7 cellular contexts compared by ENCODE assay signal in the genomic region with DNA sequence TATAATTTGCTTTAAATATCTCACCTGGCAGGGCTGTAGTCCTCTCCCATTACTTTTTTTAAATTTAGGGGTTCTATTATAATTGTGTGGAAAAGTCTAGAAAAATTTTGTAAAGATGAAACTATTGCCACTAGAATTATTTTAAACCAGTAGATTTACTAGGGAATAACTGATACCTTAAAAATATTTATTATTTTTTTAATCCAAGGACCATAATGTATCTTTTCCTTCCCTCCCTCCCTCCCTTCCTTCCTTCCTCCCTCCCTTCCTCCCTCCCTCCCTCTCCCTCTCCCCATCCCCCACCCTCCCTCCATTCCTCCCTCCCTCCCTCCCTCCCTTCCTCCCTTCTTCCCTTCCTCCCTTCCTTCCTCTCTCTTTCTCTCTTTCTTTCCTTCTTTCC.
"Had no signal": no experiment of that assay in that cellular context is flagged by ENCODE, and none has a peak within 500 bp of the region (broad histone marks: within the 10 kb centered on the region; RNA-seq: fewer than 3 reads in every experiment).

No MANE protein-coding gene starts in this region.

- FAIRE-seq: GM12878, GM12891, GM12892, GM18507, GM19239 had no signal

- ATAC-seq: GM12878 had no signal

- H3K4me3 ChIP-seq: GM12878 had no signal

- DNase-seq: GDM1, GF-D8 had no signal
